In the genomic region with DNA sequence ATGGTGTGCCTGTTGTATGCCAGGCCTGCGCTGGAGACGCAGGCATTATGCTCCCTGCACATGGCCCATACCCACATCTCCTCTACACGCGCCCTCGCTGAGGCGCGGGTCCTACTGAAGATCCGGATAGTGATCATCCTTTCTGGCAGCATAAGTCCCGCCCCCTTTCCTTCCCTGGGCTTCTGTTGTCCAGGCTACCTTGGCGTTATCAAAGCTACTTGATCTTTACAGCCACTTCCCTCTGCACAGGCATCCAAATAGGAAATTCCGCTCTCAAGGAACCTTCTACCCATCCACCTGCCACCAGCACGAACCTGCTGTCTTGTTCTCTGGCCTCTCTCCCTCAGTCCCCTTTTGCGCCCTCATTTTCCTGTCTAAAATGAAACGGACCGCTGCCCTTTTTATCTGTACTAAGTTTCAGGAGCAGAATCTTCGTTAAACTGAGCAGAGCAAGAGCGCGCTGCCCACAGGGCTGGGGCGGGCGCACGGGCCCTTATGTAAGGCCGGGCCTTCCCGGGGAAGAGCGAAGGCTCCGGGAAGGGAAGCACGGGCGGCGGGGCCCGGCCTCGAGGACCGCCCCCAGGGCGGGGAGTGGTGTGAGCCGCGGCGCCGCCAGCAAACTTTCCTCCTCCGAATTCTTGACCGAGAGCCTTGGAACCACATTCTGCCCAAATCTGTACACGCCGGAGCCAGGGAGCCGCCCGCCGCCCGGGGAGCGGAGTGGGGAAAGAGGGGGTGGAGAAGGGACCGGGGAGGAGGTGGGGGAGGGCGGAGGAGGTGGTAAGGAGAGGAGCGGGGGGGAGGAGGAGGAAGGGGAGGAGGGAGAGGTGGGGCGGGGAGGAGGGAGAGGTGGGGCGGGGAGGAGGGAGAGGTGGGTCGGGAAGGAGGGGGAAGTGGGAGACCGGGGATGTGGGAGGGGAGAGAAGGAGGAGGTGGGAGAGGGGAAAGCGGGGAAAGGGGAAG, we compare ENCODE assay signal across 8 cellular contexts. TPM values are rescaled to one million over a fixed set of nuclear protein-coding genes. Genes with fewer than 3 reads are reported as not detected.
DNase-seq lines count a peak whose midpoint lies in the region; ATAC-seq and TF ChIP-seq lines count a peak whose summit lies in the region.

No MANE protein-coding gene starts in this region.

- H3K4me3 ChIP-seq in HUES64 (ENCODE audit: low read length) (peak overlapping the region; percentile 92), left ventricle myocardium inferior (peak overlapping the region; percentile 73), parathyroid adenoma (ENCODE audit: low read depth, low read length) (peak overlapping the region; percentile 75)

- peaks cover 20% of the 10 kb centered on the region for H3K27me3 ChIP-seq in HUES64 (ENCODE audit: insufficient read depth, low read length)
- no peaks in the 10 kb centered on the region for H3K27me3 ChIP-seq in left ventricle myocardium inferior (ENCODE audit: low read depth)
- no peaks in the 10 kb centered on the region for H3K27me3 ChIP-seq in parathyroid adenoma (ENCODE audit: control insufficient read depth, insufficient read depth, low read length)

- H3K4me1 ChIP-seq in HUES64 (ENCODE audit: insufficient read depth, low read length) (peaks cover 7% of the 10 kb centered on the region; the same call in 1 of the 2 replicates), left ventricle myocardium inferior (peaks cover 15% of the 10 kb centered on the region), parathyroid adenoma (no peaks in the 10 kb centered on the region)

- peak overlapping the region; percentile 81; the same call in 1 of the 2 replicates for H3K27ac ChIP-seq in HUES64 (ENCODE audit: low read depth, low read length)
- H3K27ac ChIP-seq in left ventricle myocardium inferior (replicated peaks), result peak overlapping the region; percentile 95
- peak overlapping the region; percentile 97 for H3K27ac ChIP-seq in parathyroid adenoma

- H3K9me3 ChIP-seq in HUES64 (ENCODE audit: insufficient read depth, low read depth, low read length), result no peaks in the 10 kb centered on the region
- H3K9me3 ChIP-seq in left ventricle myocardium inferior (replicated peaks), result no peaks in the 10 kb centered on the region
- no peaks in the 10 kb centered on the region for H3K9me3 ChIP-seq in parathyroid adenoma (ENCODE audit: control insufficient read depth, low read length)

- in situ Hi-C loops in SK-MEL-5 (cut with HindIII; ENCODE audit: low pct_unique_long_range_greater_than_20kb, low sequenced_read_pairs), result no loop called here

- TF ChIP-seq CTCF in left ventricle myocardium inferior (IDR thresholded peaks at IDR 0.05; ENCODE audit: borderline replicate concordance) (no peak), parathyroid adenoma (IDR thresholded peaks at IDR 0.05) (no peak)

- 2% methylated on average over 51 of the region's 53 CpGs for WGBS in HUES64

- H2AFZ ChIP-seq in parathyroid adenoma, result peak overlapping the region; percentile 97

- intact Hi-C loops in left ventricle myocardium inferior (cut with micrococcal nuclease), result no loop called here

- H3K4me2 ChIP-seq in parathyroid adenoma (ENCODE audit: low read length), result peak overlapping the region; percentile 99

- H3K9ac ChIP-seq in HUES64 (ENCODE audit: low read depth, low read length) (peak overlapping the region; percentile 43), parathyroid adenoma (peak overlapping the region; percentile 35)

- DNase-seq in Ammon's horn (ENCODE audit: low spot score) (peak; percentile 72), SK-MEL-5 (ENCODE audit: low read depth, low spot score) (peak; percentile 73), anterior cingulate cortex (lab: John Stamatoyannopoulos, UW) (peak in 55 of 58 donors; percentile 15 to 77 (median 59)), left ventricle myocardium inferior (peak; percentile 89)

- ATAC-seq in GM19035 (IDR thresholded peaks at IDR 0.05; ENCODE audit: unreplicated experiment), result peak; percentile 36
- ATAC-seq in HG03159 (IDR thresholded peaks at IDR 0.05; ENCODE audit: unreplicated experiment), result no peak

- H3K79me2 ChIP-seq in parathyroid adenoma, result no peaks in the 10 kb centered on the region

- no peaks in the 10 kb centered on the region for H3K36me3 ChIP-seq in HUES64 (ENCODE audit: insufficient read depth, low read length)
- H3K36me3 ChIP-seq in left ventricle myocardium inferior, result no peaks in the 10 kb centered on the region
- no peaks in the 10 kb centered on the region for H3K36me3 ChIP-seq in parathyroid adenoma (ENCODE audit: control insufficient read depth, insufficient read depth, low read length)

RNA-seq across cellular contexts. Expression of a gene that starts 0.9 kb away (rescaled TPM):
- polyA plus RNA-seq in HUES64 (2013, experiment 1 of 2), result not detected
- polyA plus RNA-seq in HUES64 (2013, experiment 2 of 2), result not detected
- total RNA-seq in SK-MEL-5 (2014; rRNA removed; shearing (Covaris generic)), result not detected in 2 replicates
- polyA plus RNA-seq in SK-MEL-5 (2015; cell fraction: cytosol; rRNA removed), result not detected in 2 replicates
- not detected in 2 replicates for polyA plus RNA-seq in SK-MEL-5 (2015; cell fraction: nucleus; rRNA removed)
- not detected for total RNA-seq in left ventricle myocardium inferior

RNA-seq across cellular contexts. Expression of a gene that starts 44.4 kb away (rescaled TPM):
- 898 TPM for polyA plus RNA-seq in HUES64 (2013, experiment 1 of 2)
- polyA plus RNA-seq in HUES64 (2013, experiment 2 of 2), result 947 TPM
- total RNA-seq in SK-MEL-5 (2014; rRNA removed; shearing (Covaris generic)), result 475 and 507 TPM in 2 replicates
- 366 and 403 TPM in 2 replicates for polyA plus RNA-seq in SK-MEL-5 (2015; cell fraction: cytosol; rRNA removed)
- polyA plus RNA-seq in SK-MEL-5 (2015; cell fraction: nucleus; rRNA removed), result 860 and 921 TPM in 2 replicates
- 161 TPM for total RNA-seq in left ventricle myocardium inferior
